In the genomic region with DNA sequence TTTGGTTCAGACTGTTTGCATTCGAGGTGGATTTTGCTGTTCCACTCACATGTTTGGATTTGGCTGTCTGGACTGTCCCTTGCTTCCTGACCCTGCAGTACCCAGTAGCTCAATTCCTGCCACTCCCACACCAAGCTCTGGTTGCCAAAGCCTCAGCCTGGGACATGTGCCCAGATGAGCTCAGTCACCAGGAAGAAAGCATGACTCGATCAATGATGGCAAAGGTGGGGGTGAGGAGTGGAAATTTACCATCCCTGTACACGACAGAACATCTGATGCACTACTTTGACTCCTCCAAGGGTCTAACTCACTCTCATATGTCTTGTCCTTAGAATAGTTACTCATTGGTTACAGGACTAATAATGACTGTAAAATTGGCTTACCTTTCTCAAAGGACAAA, we compare ENCODE assay signal across 14 cellular contexts. TPM values are rescaled to one million over a fixed set of nuclear protein-coding genes. Genes with fewer than 3 reads are reported as not detected.
A peak's percentile ranks its signal among the peaks of the same experiment; 100 is the strongest.
DNase-seq lines count a peak whose midpoint lies in the region; ATAC-seq and TF ChIP-seq lines count a peak whose summit lies in the region.
"Had no signal": no experiment of that assay in that cellular context is flagged by ENCODE, and none has a peak within 500 bp of the region (broad histone marks: within the 10 kb centered on the region; RNA-seq: fewer than 3 reads in every experiment).

No MANE protein-coding gene starts in this region.

- POLR2A ChIA-PET in CD4-positive, alpha-beta T cell (lab: Charles Lee) = no interaction called here

- no peaks in the 10 kb centered on the region for H3K9me3 ChIP-seq in CD4-positive, alpha-beta T cell (ENCODE audit: control insufficient read depth, low read length)
- H3K9me3 ChIP-seq: upper lobe of left lung had no signal

- CTCF ChIA-PET in CD4-positive, alpha-beta T cell (lab: Charles Lee) = no interaction called here

- no peak overlapping the region for H3K4me3 ChIP-seq in choroid plexus epithelial cell (ENCODE audit: low read depth, low read length)
- H3K4me3 ChIP-seq: esophagus squamous epithelium, upper lobe of left lung had no signal

- no peaks in the 10 kb centered on the region for H3K27me3 ChIP-seq in CD4-positive, alpha-beta T cell (ENCODE audit: control insufficient read depth, insufficient read depth, low read length)
- H3K27me3 ChIP-seq: esophagus squamous epithelium, upper lobe of left lung had no signal

- H3K27me3 Mint-ChIP-seq in CD4-positive, alpha-beta T cell = no peaks in the 10 kb centered on the region
- H3K27me3 Mint-ChIP-seq: naive B cell had no signal

- no peak for TF ChIP-seq CTCF in choroid plexus epithelial cell (conservative IDR thresholded peaks at IDR 0.05; ENCODE audit: low read depth, low read length)
- no peak for TF ChIP-seq CTCF in CD4-positive, alpha-beta T cell (IDR thresholded peaks at IDR 0.05)

- DNase-seq in A172 (ENCODE audit: low spot score) = peak; percentile 80
- peak; percentile 90 for DNase-seq in M059J (ENCODE audit: low read depth)
- DNase-seq in choroid plexus epithelial cell (ENCODE audit: low read depth) = peak; percentile 10
- DNase-seq in kidney tubule cell (ENCODE audit: low spot score) = peak; percentile 89
- DNase-seq in HT-29 (ENCODE audit: low spot score) = no peak
- DNase-seq in CD4-positive, alpha-beta T cell = no peak
- no peak for DNase-seq in stimulated activated CD4-positive, alpha-beta T cell treated with anti-CD3 and anti-CD28 coated beads, Interleukin-12 subunit alpha, Interleukin-12 subunit beta, amount 100 ng/mL, for 4 hours
- DNase-seq: esophagus squamous epithelium; MV-4-11; naive B cell; stimulated activated CD4-positive, alpha-beta T cell treated with anti-CD3 and anti-CD28 coated beads, Interleukin-4, amount 100 ng/mL, for 4 hours; upper lobe of left lung had no signal

- H3K27ac Mint-ChIP-seq in CD4-positive, alpha-beta T cell = no peak overlapping the region
- H3K27ac Mint-ChIP-seq: activated naive CD4-positive, alpha-beta T cell treated with anti-CD3 and anti-CD28 coated beads, Interleukin-2, amount 50 U/mL, for 72 hours had no signal

- H3K9me3 Mint-ChIP-seq in CD4-positive, alpha-beta T cell = peaks cover 8% of the 10 kb centered on the region

- ATAC-seq in HG02884 (IDR thresholded peaks at IDR 0.05; ENCODE audit: unreplicated experiment) = no peak
- ATAC-seq in CD4-positive, alpha-beta T cell (ENCODE audit: poor library complexity) = no peak
- ATAC-seq: activated naive CD4-positive, alpha-beta T cell treated with anti-CD3 and anti-CD28 coated beads, Interleukin-2, amount 50 U/mL, for 72 hours had no signal

- no peaks in the 10 kb centered on the region for H3K36me3 Mint-ChIP-seq in CD4-positive, alpha-beta T cell (ENCODE audit: low read depth)
- H3K36me3 Mint-ChIP-seq: naive B cell had no signal

- intact Hi-C loops in CD4-positive, alpha-beta T cell (cut with DNase I, micrococcal nuclease) = no loop called here

- no peak overlapping the region for H3K27ac ChIP-seq in CD4-positive, alpha-beta T cell (ENCODE audit: low read depth, low read length)
- H3K27ac ChIP-seq: upper lobe of left lung had no signal

- no peaks in the 10 kb centered on the region for H3K4me1 Mint-ChIP-seq in CD4-positive, alpha-beta T cell (ENCODE audit: low read depth)
- H3K4me1 Mint-ChIP-seq: naive B cell had no signal

- H3K4me3 Mint-ChIP-seq in CD4-positive, alpha-beta T cell = no peak overlapping the region
- H3K4me3 Mint-ChIP-seq: naive B cell had no signal

RNA-seq across cellular contexts. Expression of a gene that starts 45.2 kb away (rescaled TPM):
- not detected in 2 replicates for total RNA-seq in A172 (2014; rRNA removed; shearing (Covaris generic))
- total RNA-seq in M059J (2014; rRNA removed; shearing (Covaris generic)) = 1.5 and 3.1 TPM in 2 replicates
- total RNA-seq in HT-29 (2014; rRNA removed; shearing (Covaris generic)) = not detected in 2 replicates
- not detected for total RNA-seq in CD4-positive, alpha-beta T cell
- total RNA-seq: activated naive CD4-positive, alpha-beta T cell treated with anti-CD3 and anti-CD28 coated beads, Interleukin-2, amount 50 U/mL, for 72 hours had no signal

Comparison
In these comparisons a context has a peak if more than half of its experiments do, and no peak if none do; other contexts are left out.
1. DNase-seq: peak in A172 (single experiment), M059J (single experiment), choroid plexus epithelial cell (single experiment) and kidney tubule cell (single experiment); none in HT-29 (single experiment), CD4-positive, alpha-beta T cell (0 of 10) and stimulated activated CD4-positive, alpha-beta T cell treated with anti-CD3 and anti-CD28 coated beads, Interleukin-12 subunit alpha, Interleukin-12 subunit beta, amount 100 ng/mL, for 4 hours (single experiment).